ENCODE assay signal across 13 cellular contexts in the genomic region with DNA sequence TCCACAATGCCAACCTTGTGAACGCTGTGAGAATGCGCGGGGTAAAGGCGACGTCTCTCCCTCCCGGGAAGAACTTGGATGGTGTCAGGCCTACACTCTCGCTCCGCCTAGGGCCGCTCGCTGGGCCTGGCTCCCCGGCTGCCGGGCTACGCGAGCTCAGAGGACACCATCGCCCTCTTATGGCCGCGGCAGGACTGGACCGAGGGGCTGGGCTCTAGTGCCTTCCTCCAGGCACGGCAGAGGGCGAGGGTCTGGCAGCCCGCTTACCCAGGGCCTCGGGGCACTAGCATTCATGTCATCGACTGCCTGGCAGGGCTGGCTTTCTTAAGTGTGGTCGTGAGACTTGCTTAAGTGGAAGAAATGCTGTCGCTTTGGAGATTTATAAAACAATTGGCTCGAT. TPM values are rescaled to one million over a fixed set of nuclear protein-coding genes. Genes with fewer than 3 reads are reported as not detected.
DNase-seq lines count a peak whose midpoint lies in the region; ATAC-seq and TF ChIP-seq lines count a peak whose summit lies in the region.
"Had no signal": no experiment of that assay in that cellular context is flagged by ENCODE, and none has a peak within 500 bp of the region (broad histone marks: within the 10 kb centered on the region; RNA-seq: fewer than 3 reads in every experiment).

No MANE protein-coding gene starts in this region.

- TF ChIP-seq CTCF in AG04450 (IDR thresholded peaks at IDR 0.05; ENCODE audit: low read depth, low read length) (peak; percentile 15; the same call in 1 of the 2 replicates), H9 (conservative IDR thresholded peaks at IDR 0.05) (peak; percentile 78), liver (IDR thresholded peaks at IDR 0.05; ENCODE audit: low read depth, low read length, missing input control) (peak; percentile 32)

- no peak overlapping the region for H2BK15ac ChIP-seq in H9 (ENCODE audit: low read depth, low read length)

- TF ChIP-seq RAD21 in liver (IDR thresholded peaks at IDR 0.05), result peak; percentile 7 to 68

- H3K4me3 ChIP-seq in AG04450 (ENCODE audit: low read depth, low read length) (no peak overlapping the region), liver (ENCODE audit: low read depth in 1 of 3, low read length in 3 of 3) (no peak overlapping the region)

- ATAC-seq in GM21390 (IDR thresholded peaks at IDR 0.05; ENCODE audit: unreplicated experiment) (no peak), HG03095 (IDR thresholded peaks at IDR 0.05; ENCODE audit: unreplicated experiment) (no peak), HG02678 (IDR thresholded peaks at IDR 0.05; ENCODE audit: unreplicated experiment) (no peak)

- H3K18ac ChIP-seq in H9 (ENCODE audit: insufficient read length, low read depth, low read length), result no peak overlapping the region

- no peak overlapping the region for H2AFZ ChIP-seq in H9 (ENCODE audit: low read length)

- H2BK12ac ChIP-seq in H9 (ENCODE audit: insufficient read length, low read depth, low read length), result no peak overlapping the region

- H3K9ac ChIP-seq in H9 (ENCODE audit: extremely low read depth, insufficient read length, low read length) (no peak overlapping the region), liver (ENCODE audit: low read depth in 1 of 2, low read length in 2 of 2) (no peak overlapping the region)

- H3K4me1 ChIP-seq in H9 (ENCODE audit: insufficient read depth, low read length) (no peaks in the 10 kb centered on the region; the same call in 1 of the 2 replicates), liver (ENCODE audit: control insufficient read depth in 4 of 4, insufficient read depth in 4 of 4, low read length in 3 of 4) (peaks cover 0 to 23% (median 10%) of the 10 kb centered on the region in 4 donors)

- no peak overlapping the region for H4K8ac ChIP-seq in H9 (replicated peaks; ENCODE audit: insufficient read length, low read depth, low read length)

- no peak overlapping the region for H3K4ac ChIP-seq in H9 (ENCODE audit: low read depth, low read length)

- H4K5ac ChIP-seq in H9 (ENCODE audit: insufficient read length, low read depth, low read length), result no peak overlapping the region

- H3K4me1 Mint-ChIP-seq in H9, result peaks cover 44 to 52% of the 10 kb centered on the region in 2 experiments

- H3K4me2 ChIP-seq in H9 (ENCODE audit: insufficient read depth, insufficient read length, low read length), result peak overlapping the region; percentile 97

- CTCF ChIA-PET in AG04450 (lab: Charles Lee), result interaction anchor here (0.7 to 2.2 kb wide), 5 partner anchors 8 to 79 kb away, joined by 4 to 15 read pairs (median 10); no protein-coding TSS in a partner anchor

- H3K23me2 ChIP-seq in H9 (ENCODE audit: insufficient read length, low read depth, low read length, poor library complexity, severe bottlenecking), result peaks cover 7% of the 10 kb centered on the region

- H2BK120ac ChIP-seq in H9 (ENCODE audit: low read depth, low read length, poor library complexity, severe bottlenecking), result no peak overlapping the region

- no peaks in the 10 kb centered on the region for H3K27me3 ChIP-seq in AG04450 (ENCODE audit: control insufficient read depth, insufficient read depth, low read length)
- no peaks in the 10 kb centered on the region for H3K27me3 ChIP-seq in H9 (ENCODE audit: insufficient read depth, low read length)
- H3K27me3 ChIP-seq in liver (ENCODE audit: control insufficient read depth in 4 of 4, insufficient read depth in 4 of 4, low read length in 3 of 4), result no peaks in the 10 kb centered on the region
- H3K27me3 ChIP-seq: uterus had no signal

- H4K20me1 ChIP-seq in H9 (ENCODE audit: control insufficient read depth, insufficient read depth, insufficient read length), result no peaks in the 10 kb centered on the region

- 0 out of 5 replicates have a peak, but pooled peaks cover 0 to 2% of the 10 kb centered on the region in 2 experiments for H3K9me3 Mint-ChIP-seq in H9

- no peak overlapping the region for H2BK20ac ChIP-seq in H9 (ENCODE audit: low read depth, low read length, poor library complexity, severe bottlenecking)

- peaks cover 25 to 27% (median 26%) of the 10 kb centered on the region in 3 experiments for H3K36me3 Mint-ChIP-seq in H9 (ENCODE audit: insufficient read depth in 1 of 3, low read depth in 3 of 3)

- H3K27me3 Mint-ChIP-seq in H9 (ENCODE audit: low read depth), result no peaks in the 10 kb centered on the region; the same call in 1 of the 2 replicates

- no peak overlapping the region for H4K91ac ChIP-seq in H9 (ENCODE audit: insufficient read length, low read depth, low read length)

- H3K9me3 ChIP-seq in AG04450 (ENCODE audit: control insufficient read depth, insufficient read depth, low read length), result peaks cover 5% of the 10 kb centered on the region
- no peaks in the 10 kb centered on the region for H3K9me3 ChIP-seq in H9 (ENCODE audit: control insufficient read depth, low read depth, low read length)
- H3K9me3 ChIP-seq in liver (ENCODE audit: control insufficient read depth in 4 of 4, low read length in 3 of 4), result no peaks in the 10 kb centered on the region
- H3K9me3 ChIP-seq: uterus had no signal

- no peak overlapping the region; the same call in 1 of the 2 replicates for H3K14ac ChIP-seq in H9 (ENCODE audit: insufficient read depth, low read length)

- no peak overlapping the region for H3T11ph ChIP-seq in H9 (ENCODE audit: low read length)

- POLR2A ChIA-PET in AG04450 (lab: Yijun Ruan, JAX), result no interaction called here

- H3K79me2 ChIP-seq in H9 (ENCODE audit: insufficient read depth, low read length), result peaks cover 15% of the 10 kb centered on the region; the same call in 1 of the 2 replicates

- H3K27ac Mint-ChIP-seq in H9, result no peak overlapping the region

- no peak overlapping the region for H2AK5ac ChIP-seq in H9 (ENCODE audit: insufficient read length, low read length)

- H3K36me3 ChIP-seq in liver (ENCODE audit: control insufficient read depth in 4 of 4, insufficient read depth in 3 of 4, low read depth in 1 of 4, low read length in 3 of 4), result peaks cover 0 to 10% (median 7%) of the 10 kb centered on the region in 4 donors
- H3K36me3 ChIP-seq: uterus had no signal

- H2BK5ac ChIP-seq in H9 (ENCODE audit: insufficient read length, low read length), result no peak overlapping the region

- H3K23ac ChIP-seq in H9 (ENCODE audit: insufficient read length, low read depth, low read length), result no peak overlapping the region

- H3K27ac ChIP-seq in AG04450 (ENCODE audit: low read depth, low read length) (no peak overlapping the region), H9 (ENCODE audit: insufficient read length, low read depth, low read length) (no peak overlapping the region), liver (ENCODE audit: low read depth in 1 of 2, low read length in 2 of 2) (no peak overlapping the region)
- H3K27ac ChIP-seq: epithelial cell of prostate had no signal

- DNase-seq in AG04450 (ENCODE audit: low read depth, low spot score) (no peak), H9 (peak; percentile 94), cerebellar cortex (ENCODE audit: low spot score) (peak; percentile 68), HPDE6-E6E7 (ENCODE audit: extremely low spot score) (no peak)
- DNase-seq: EL, NCI-H1417, T1000 had no signal

- H3K79me1 ChIP-seq in H9 (ENCODE audit: insufficient read depth, low read depth, low read length, poor library complexity, severe bottlenecking), result peaks cover 9% of the 10 kb centered on the region

- peak overlapping the region; percentile 98 to 99 for H3K4me3 Mint-ChIP-seq in H9

- H3K56ac ChIP-seq in H9 (ENCODE audit: insufficient read length, low read depth, low read length), result no peak overlapping the region

- WGBS in H9 (ENCODE audit: extremely low coverage, insufficient read length, low lambda C conversion rate), result no CpG with 5 or more reads among the region's 26 CpGs
- WGBS in liver, result 44% methylated on average over 26 of the region's 26 CpGs

TF ChIP-seq in liver, 16 proteins besides CTCF, POLR2A, EP300 and RAD21 (continues in another document):
- TF ChIP-seq JUND (IDR thresholded peaks at IDR 0.05), result no peak
- no peak for TF ChIP-seq HNF4A (conservative IDR thresholded peaks at IDR 0.05)
- no peak for TF ChIP-seq SP1 (IDR thresholded peaks at IDR 0.05)
- no peak for TF ChIP-seq ZBTB33 (IDR thresholded peaks at IDR 0.05)
- no peak for TF ChIP-seq EGR1 (IDR thresholded peaks at IDR 0.05; ENCODE audit: low read depth in 2 of 2)
- TF ChIP-seq ATF3 (IDR thresholded peaks at IDR 0.05), result no peak
- TF ChIP-seq YY1 (IDR thresholded peaks at IDR 0.05), result no peak
- TF ChIP-seq GABPA (IDR thresholded peaks at IDR 0.05 in 1 of 2, conservative IDR thresholded peaks at IDR 0.05 in 1 of 2), result no peak
- TF ChIP-seq TAF1 (conservative IDR thresholded peaks at IDR 0.05), result no peak
- TF ChIP-seq NR2F2 (IDR thresholded peaks at IDR 0.05), result no peak
- TF ChIP-seq, protein P1, sequence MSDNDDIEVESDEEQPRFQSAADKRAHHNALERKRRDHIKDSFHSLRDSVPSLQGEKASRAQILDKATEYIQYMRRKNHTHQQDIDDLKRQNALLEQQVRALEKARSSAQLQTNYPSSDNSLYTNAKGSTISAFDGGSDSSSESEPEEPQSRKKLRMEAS (IDR thresholded peaks at IDR 0.05), result no peak
- no peak for TF ChIP-seq FOXA2 (IDR thresholded peaks at IDR 0.05)
- no peak for TF ChIP-seq RXRA (IDR thresholded peaks at IDR 0.05)

RNA-seq across cellular contexts. Expression of gene EXOSC2, which starts 1.2 kb away (rescaled TPM):
- polyA plus RNA-seq in AG04450 (2011; rRNA removed) (22.9 and 29.5 TPM in 2 replicates), liver (1 to 10 TPM; 7.6 to 9.5 TPM)
- polyA minus RNA-seq in AG04450 (2011; rRNA and poly(A)+ RNA removed), result 22.7 and 23.0 TPM in 2 replicates
- total RNA-seq in H9 (2021) (92.0 and 94.5 TPM in 2 replicates), liver (10 to 100 TPM; 16.6 to 21.2 TPM)

RNA-seq across cellular contexts. Expression of gene PRDM12, which starts 28.0 kb away (rescaled TPM):
- not detected in 2 replicates for polyA plus RNA-seq in AG04450 (2011; rRNA removed)
- 0.09 TPM in 1 of 2 replicates, not detected in the other for polyA minus RNA-seq in AG04450 (2011; rRNA and poly(A)+ RNA removed)
- total RNA-seq in H9 (2021), result not detected in 2 replicates
- not detected for total RNA-seq in liver
- under 1 TPM in 1 of 2 donors, not detected in 1; 0.02 TPM for polyA plus RNA-seq in liver
- total RNA-seq: uterus had no signal

Comparison
In these comparisons a context has a peak if more than half of its experiments do, and no peak if none do; other contexts are left out.
1. DNase-seq: peak in H9 (single experiment) and cerebellar cortex (single experiment); none in AG04450 (single experiment) and HPDE6-E6E7 (single experiment).
2. CTCF ChIP-seq: peak in every context shown above with its lines; median percentile 78 in H9; 32 in liver; 15 in AG04450.